ENCODE assay signal across 8 cellular contexts in genomic region chr12:1936406-1937320, GRCh38. TPM values are rescaled to one million over a fixed set of nuclear protein-coding genes. Genes with fewer than 3 reads are reported as not detected.
DNase-seq lines count a peak whose midpoint lies in the region; ATAC-seq and TF ChIP-seq lines count a peak whose summit lies in the region.

No MANE protein-coding gene starts in this region.

- no peaks in the 10 kb centered on the region; the same call in 1 of the 2 replicates for H4K20me1 ChIP-seq in OCI-LY7 (ENCODE audit: insufficient read depth, low read length)

- intact Hi-C loops in OCI-LY7 (cut with micrococcal nuclease; ENCODE audit: unreplicated experiment), result no loop called here

- peak; percentile 19 for DNase-seq in H7
- DNase-seq in glomerular visceral epithelial cell (ENCODE audit: extremely low spot score), result peak; percentile 60
- DNase-seq in renal cortical epithelial cell (ENCODE audit: low read depth), result peak; percentile 80
- no peak for DNase-seq in OCI-LY7 (ENCODE audit: low spot score)
- DNase-seq in activated CD4-positive, alpha-beta T cell treated with anti-CD3 and anti-CD28 coated beads for 4 hours, result no peak
- no peak for DNase-seq in NCI-H187 treated with DMSO at 0.1 percent for 48 hours (lab: John Stamatoyannopoulos, UW)
- DNase-seq in NCI-H2227 (lab: John Stamatoyannopoulos, UW; ENCODE audit: unreplicated experiment), result no peak

- BruUV-seq in OCI-LY7 (replicated peaks; lab: Mats Ljungman, UMichigan), result no TSS peak

- H3K4me2 ChIP-seq in OCI-LY7 (ENCODE audit: low read length), result no peak overlapping the region

- H3K9me2 ChIP-seq in OCI-LY7 (ENCODE audit: insufficient read depth, low read length), result no peaks in the 10 kb centered on the region

- no peak overlapping the region for H3K27ac ChIP-seq in OCI-LY7 (ENCODE audit: low read depth, low read length, poor library complexity, severe bottlenecking)

- H3K4me3 ChIP-seq in H7 (ENCODE audit: insufficient read depth, low read depth, low read length) (no peak overlapping the region), OCI-LY7 (ENCODE audit: low read depth, low read length, poor library complexity, severe bottlenecking) (no peak overlapping the region)

- H3K79me2 ChIP-seq in OCI-LY7 (ENCODE audit: insufficient read depth, low read depth, low read length), result no peaks in the 10 kb centered on the region

- no peak overlapping the region for H2AFZ ChIP-seq in OCI-LY7 (ENCODE audit: low read length)

- peaks cover 9% of the 10 kb centered on the region for H3K4me1 ChIP-seq in OCI-LY7 (ENCODE audit: insufficient read depth, low read length, poor library complexity, severe bottlenecking)

- CTCF ChIA-PET in OCI-LY7 (lab: Charles Lee; ENCODE audit: unreplicated experiment), result no interaction called here

- H3K36me3 ChIP-seq in H7 (replicated peaks; ENCODE audit: control insufficient read depth, insufficient read depth, low read length), result no peaks in the 10 kb centered on the region; the same call in 1 of the 2 replicates
- peaks cover 3% of the 10 kb centered on the region; the same call in 1 of the 2 replicates for H3K36me3 ChIP-seq in OCI-LY7 (ENCODE audit: insufficient read depth, low read length)

- ATAC-seq in SK-N-SH treated with all-trans-retinoic acid at 6 μM for 48 hours, result peak; percentile 77

- H3K27me3 ChIP-seq in H7 (ENCODE audit: control insufficient read depth, insufficient read depth, low read length), result no peaks in the 10 kb centered on the region

- no peak for TF ChIP-seq CTCF in OCI-LY7 (conservative IDR thresholded peaks at IDR 0.05; ENCODE audit: low read length)

- POLR2A ChIA-PET in OCI-LY7 (lab: Charles Lee), result no interaction called here

- H3K9me3 ChIP-seq in OCI-LY7 (ENCODE audit: low read length), result no peaks in the 10 kb centered on the region

TF ChIP-seq in SK-N-SH treated with all-trans-retinoic acid at 6 μM for 48 hours, 23 proteins besides CTCF, POLR2A, EP300 and RAD21:
- no peak for TF ChIP-seq OSR1 (CRISPR knock-in tag; IDR thresholded peaks at IDR 0.05)
- no peak for TF ChIP-seq ZNF8 (CRISPR knock-in tag; IDR thresholded peaks at IDR 0.05)
- TF ChIP-seq ZC3H10 (CRISPR knock-in tag; IDR thresholded peaks at IDR 0.05), result no peak
- TF ChIP-seq RARB (CRISPR knock-in tag; IDR thresholded peaks at IDR 0.05), result no peak
- 0 out of 2 replicates have a peak, but pooled peaks have one; percentile 55 for TF ChIP-seq ZNF70 (CRISPR knock-in tag; IDR thresholded peaks at IDR 0.05)
- no peak for TF ChIP-seq ZFP30 (CRISPR knock-in tag; IDR thresholded peaks at IDR 0.05)
- TF ChIP-seq ISL1 (CRISPR knock-in tag; IDR thresholded peaks at IDR 0.05), result 0 out of 2 replicates have a peak, but pooled peaks have one; percentile 21
- no peak for TF ChIP-seq ARNTL (CRISPR knock-in tag; IDR thresholded peaks at IDR 0.05; ENCODE audit: borderline replicate concordance, low read depth)
- TF ChIP-seq TSHZ2 (CRISPR knock-in tag; IDR thresholded peaks at IDR 0.05), result no peak
- TF ChIP-seq GLIS3 (CRISPR knock-in tag; IDR thresholded peaks at IDR 0.05), result no peak
- no peak for TF ChIP-seq CSRNP3 (CRISPR knock-in tag; IDR thresholded peaks at IDR 0.05)
- no peak for TF ChIP-seq BACH2 (CRISPR knock-in tag; IDR thresholded peaks at IDR 0.05; ENCODE audit: borderline replicate concordance)
- no peak for TF ChIP-seq ESRRG (CRISPR knock-in tag; IDR thresholded peaks at IDR 0.05)
- TF ChIP-seq ZNF565 (CRISPR knock-in tag; conservative IDR thresholded peaks at IDR 0.05; ENCODE audit: low read depth), result no peak
TF ChIP-seq in SK-N-SH treated with all-trans-retinoic acid at 6 μM for 48 hours: peak in this region for 2.

RNA-seq across cellular contexts. Expression of gene CACNA2D4, which starts 18.2 kb away (rescaled TPM):
- total RNA-seq in H7 (2014; rRNA removed; shearing (Covaris generic)), result 0.03 and 0.22 TPM in 2 replicates
- total RNA-seq in renal cortical epithelial cell (0.17 and 0.20 TPM in 2 replicates), OCI-LY7 (2022) (0.41 TPM in 1 of 2 replicates, not detected in the other)
- total RNA-seq in OCI-LY7 (2014; rRNA removed; shearing (Covaris generic)), result 0.13 TPM in 1 of 2 replicates, not detected in the other

Comparison
In these comparisons a context has a peak if more than half of its experiments do, and no peak if none do; other contexts are left out.
1. DNase-seq: peak in H7 (single experiment), glomerular visceral epithelial cell (single experiment) and renal cortical epithelial cell (single experiment); none in OCI-LY7 (single experiment), activated CD4-positive, alpha-beta T cell treated with anti-CD3 and anti-CD28 coated beads for 4 hours (0 of 2), NCI-H187 treated with DMSO at 0.1 percent for 48 hours (single experiment) and NCI-H2227 (single experiment).